Comparison of ENCODE assay signal across 18 cellular contexts in the genomic region with DNA sequence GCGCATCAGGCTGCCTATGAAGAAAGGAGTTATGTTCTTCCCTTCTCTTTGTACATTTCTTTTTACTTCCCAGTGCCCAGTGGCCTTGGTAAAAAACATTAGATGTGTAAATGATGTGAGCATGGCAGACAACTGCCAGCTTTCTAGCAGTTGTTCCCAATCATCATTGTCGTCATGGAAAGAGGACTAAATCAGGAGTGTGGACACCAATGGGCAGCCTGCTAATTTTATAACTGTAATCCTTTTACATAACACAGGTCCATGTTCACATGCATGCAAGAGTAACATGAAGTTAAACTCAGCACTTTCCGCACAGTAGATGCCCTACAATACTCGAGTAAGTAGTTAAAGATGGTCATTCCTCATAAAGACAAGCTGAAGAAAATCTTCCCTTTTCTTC. TPM values are rescaled to one million over a fixed set of nuclear protein-coding genes. Genes with fewer than 3 reads are reported as not detected.
DNase-seq lines count a peak whose midpoint lies in the region; ATAC-seq and TF ChIP-seq lines count a peak whose summit lies in the region.
"Had no signal": no experiment of that assay in that cellular context is flagged by ENCODE, and none has a peak within 500 bp of the region (broad histone marks: within the 10 kb centered on the region; RNA-seq: fewer than 3 reads in every experiment).

No MANE protein-coding gene starts in this region.

- H3K79me2 ChIP-seq in hepatocyte: peaks cover 2% of the 10 kb centered on the region

- no peaks in the 10 kb centered on the region for H3K27me3 ChIP-seq in CD4-positive, alpha-beta T cell (ENCODE audit: control insufficient read depth, insufficient read depth, low read length)
- H3K27me3 ChIP-seq in hepatocyte (no peaks in the 10 kb centered on the region), gastrocnemius medialis (no peaks in the 10 kb centered on the region), dorsolateral prefrontal cortex (no peaks in the 10 kb centered on the region)
- H3K27me3 ChIP-seq: neural progenitor cell, vagina had no signal

- no peaks in the 10 kb centered on the region for H3K27me3 Mint-ChIP-seq in CD4-positive, alpha-beta T cell
- H3K27me3 Mint-ChIP-seq in activated CD4-positive, alpha-beta T cell treated with anti-CD3 and anti-CD28 coated beads, Interleukin-2, amount 10 ng/mL, durations not matched to agents 7 days and 5 days: no peaks in the 10 kb centered on the region
- H3K27me3 Mint-ChIP-seq: activated CD4-positive, alpha-beta memory T cell treated with anti-CD3 and anti-CD28 coated beads for 36 hours had no signal

- ATAC-seq in CD4-positive, alpha-beta T cell (ENCODE audit: poor library complexity): no peak
- ATAC-seq in gastrocnemius medialis: peak; percentile 53 to 70

- H4K20me1 ChIP-seq in hepatocyte (ENCODE audit: insufficient read depth, poor library complexity, severe bottlenecking): no peaks in the 10 kb centered on the region

- CTCF ChIA-PET in CD4-positive, alpha-beta T cell (lab: Charles Lee): interaction anchor here (1.3 kb wide), 1 partner anchor 14 kb away, joined by 3 read pairs; no protein-coding TSS in a partner anchor
- CTCF ChIA-PET in activated CD4-positive, alpha-beta T cell treated with anti-CD3 and anti-CD28 coated beads, Interleukin-2, amount 10 ng/mL, durations not matched to agents 7 days and 5 days (lab: Charles Lee): interaction anchor here (1.5 to 1.8 kb wide), 4 partner anchors 11 to 30 kb away, joined by 3 to 15 read pairs (median 3); no protein-coding TSS in a partner anchor

- no peaks in the 10 kb centered on the region for H3K9me3 ChIP-seq in CD4-positive, alpha-beta T cell (ENCODE audit: control insufficient read depth, low read length)
- H3K9me3 ChIP-seq in hepatocyte (ENCODE audit: low read depth) (no peaks in the 10 kb centered on the region), gastrocnemius medialis (no peaks in the 10 kb centered on the region)
- H3K9me3 ChIP-seq: vagina had no signal

- TF ChIP-seq POLR2A in gastrocnemius medialis (IDR thresholded peaks at IDR 0.05): peak in 1 of 2 donors; percentile 5

- no peak for DNase-seq in CD4-positive, alpha-beta T cell
- DNase-seq in LHCN-M2 (ENCODE audit: low read depth) (peak; percentile 11), hepatocyte (ENCODE audit: low spot score) (no peak), gastrocnemius medialis (peak in 1 of 2 donors; percentile 37), dorsolateral prefrontal cortex (no peak), KG1 (lab: John Stamatoyannopoulos, UW) (no peak)
- DNase-seq in activated CD4-positive, alpha-beta T cell treated with anti-CD3 and anti-CD28 coated beads, Interleukin-2, amount 10 ng/mL, durations not matched to agents 7 days and 5 days: no peak
- no peak for DNase-seq in stimulated activated CD4-positive, alpha-beta T cell treated with anti-CD3 and anti-CD28 coated beads, Interleukin-4, amount 100 ng/mL, for 4 hours
- DNase-seq: activated CD4-positive, alpha-beta memory T cell treated with anti-CD3 and anti-CD28 coated beads for 36 hours; activated effector memory CD4-positive, alpha-beta T cell treated with anti-CD3 and anti-CD28 coated beads, Interleukin-2, amount 50 U/mL, for 16 hours; C1 segment of cervical spinal cord; glutamatergic neuron; NCI-H1105; NCI-H2029; NCI-H345; SW 1271 had no signal

- H3K4me3 Mint-ChIP-seq in CD4-positive, alpha-beta T cell: no peak overlapping the region
- H3K4me3 Mint-ChIP-seq in activated CD4-positive, alpha-beta T cell treated with anti-CD3 and anti-CD28 coated beads, Interleukin-2, amount 10 ng/mL, durations not matched to agents 7 days and 5 days: no peak overlapping the region
- H3K4me3 Mint-ChIP-seq: activated CD4-positive, alpha-beta memory T cell treated with anti-CD3 and anti-CD28 coated beads for 36 hours; neural progenitor cell had no signal

- intact Hi-C loops in CD4-positive, alpha-beta T cell (cut with DNase I, micrococcal nuclease): loop anchor here in 1 of 2 experiments (2.0 to 5.0 kb wide), 2 partner anchors 24 to 39 kb away; a partner anchor contains a TSS
- intact Hi-C loops in gastrocnemius medialis (cut with DNase I; ENCODE audit: low total_unique reads) (loop anchor here (2.0 kb wide), 1 partner anchor 24 kb away; a partner anchor contains a TSS), dorsolateral prefrontal cortex (cut with DNase I) (no loop called here)

- POLR2A ChIA-PET in CD4-positive, alpha-beta T cell (lab: Charles Lee): interaction anchor here (0.6 to 2.2 kb wide), 3 partner anchors 23 to 212 kb away, joined by 4 to 6 read pairs (median 5); a partner anchor contains a TSS
- POLR2A ChIA-PET in activated CD4-positive, alpha-beta T cell treated with anti-CD3 and anti-CD28 coated beads, Interleukin-2, amount 10 ng/mL, durations not matched to agents 7 days and 5 days (lab: Charles Lee): no interaction called here

- peaks cover 45% of the 10 kb centered on the region for H3K4me1 Mint-ChIP-seq in CD4-positive, alpha-beta T cell (ENCODE audit: low read depth)
- peaks cover 36% of the 10 kb centered on the region for H3K4me1 Mint-ChIP-seq in activated CD4-positive, alpha-beta T cell treated with anti-CD3 and anti-CD28 coated beads, Interleukin-2, amount 10 ng/mL, durations not matched to agents 7 days and 5 days

- H3K36me3 Mint-ChIP-seq in CD4-positive, alpha-beta T cell (ENCODE audit: low read depth): peaks cover 5% of the 10 kb centered on the region
- H3K36me3 Mint-ChIP-seq in activated CD4-positive, alpha-beta T cell treated with anti-CD3 and anti-CD28 coated beads, Interleukin-2, amount 10 ng/mL, durations not matched to agents 7 days and 5 days (ENCODE audit: low read depth): peaks cover 14% of the 10 kb centered on the region

- H3K36me3 ChIP-seq in hepatocyte (replicated peaks; ENCODE audit: insufficient read depth, low read depth) (no peaks in the 10 kb centered on the region), gastrocnemius medialis (no peaks in the 10 kb centered on the region)
- H3K36me3 ChIP-seq: neural progenitor cell, vagina had no signal

- no peaks in the 10 kb centered on the region for H3K9me3 Mint-ChIP-seq in CD4-positive, alpha-beta T cell
- H3K9me3 Mint-ChIP-seq in activated CD4-positive, alpha-beta T cell treated with anti-CD3 and anti-CD28 coated beads, Interleukin-2, amount 10 ng/mL, durations not matched to agents 7 days and 5 days: peaks cover 3% of the 10 kb centered on the region
- H3K9me3 Mint-ChIP-seq: activated CD4-positive, alpha-beta memory T cell treated with anti-CD3 and anti-CD28 coated beads for 36 hours; neural progenitor cell had no signal

- no peak overlapping the region for H2AFZ ChIP-seq in hepatocyte
- H2AFZ ChIP-seq: neural progenitor cell had no signal

- H3K27ac Mint-ChIP-seq in CD4-positive, alpha-beta T cell: peak overlapping the region; percentile 85
- no peak overlapping the region for H3K27ac Mint-ChIP-seq in activated CD4-positive, alpha-beta T cell treated with anti-CD3 and anti-CD28 coated beads, Interleukin-2, amount 10 ng/mL, durations not matched to agents 7 days and 5 days
- H3K27ac Mint-ChIP-seq: activated CD4-positive, alpha-beta memory T cell treated with anti-CD3 and anti-CD28 coated beads for 36 hours; neural progenitor cell had no signal

- no peak for TF ChIP-seq CTCF in CD4-positive, alpha-beta T cell (IDR thresholded peaks at IDR 0.05)
- TF ChIP-seq CTCF in hepatocyte (IDR thresholded peaks at IDR 0.05; ENCODE audit: poor library complexity) (no peak), gastrocnemius medialis (IDR thresholded peaks at IDR 0.05 in 4 of 5, conservative IDR thresholded peaks at IDR 0.05 in 1 of 5) (no peak), dorsolateral prefrontal cortex (IDR thresholded peaks at IDR 0.05 in 54 of 56, conservative IDR thresholded peaks at IDR 0.05 in 2 of 56; ENCODE audit: low read depth in 1 of 56, partially characterized antibody in 56 of 56) (no peak)

- H3K9me2 ChIP-seq in hepatocyte (replicated peaks; ENCODE audit: insufficient read depth): no peaks in the 10 kb centered on the region

- no peak overlapping the region for H3K27ac ChIP-seq in CD4-positive, alpha-beta T cell (ENCODE audit: low read depth, low read length)
- H3K27ac ChIP-seq in hepatocyte (peak overlapping the region; percentile 65), gastrocnemius medialis (peak overlapping the region; percentile 84 to 91 (median 88)), dorsolateral prefrontal cortex (no peak overlapping the region)
- H3K27ac ChIP-seq: neural progenitor cell, vagina had no signal

- WGBS in hepatocyte (ENCODE audit: low lambda C conversion rate, missing lambda C conversion rate): 95% methylated on average over 4 of the region's 4 CpGs

- H3K4me1 ChIP-seq in hepatocyte (ENCODE audit: insufficient read depth) (no peaks in the 10 kb centered on the region), gastrocnemius medialis (peaks cover 13 to 27% of the 10 kb centered on the region in 2 donors)
- H3K4me1 ChIP-seq: vagina had no signal

- in situ Hi-C loops in gastrocnemius medialis (cut with MboI; ENCODE audit: low sequenced_read_pairs in 4 of 4): no loop called here

- no peak overlapping the region for H3K4me2 ChIP-seq in hepatocyte
- H3K4me2 ChIP-seq: neural progenitor cell had no signal

- H3K4me3 ChIP-seq in hepatocyte (no peak overlapping the region), gastrocnemius medialis (peak overlapping the region in 1 of 4 donors; percentile 30), dorsolateral prefrontal cortex (no peak overlapping the region)
- H3K4me3 ChIP-seq: neural progenitor cell, vagina had no signal

RNA-seq across cellular contexts. Expression of a gene that starts 23.3 kb away (rescaled TPM):
- total RNA-seq in CD4-positive, alpha-beta T cell: 100 to 1,000 TPM; 319 to 322 TPM
- total RNA-seq in LHCN-M2 (2014; rRNA removed): 181 and 184 TPM in 2 replicates
- polyA plus RNA-seq in LHCN-M2 (2012): 62.1 TPM
- 176 and 181 TPM in 2 replicates for total RNA-seq in hepatocyte
- 85.2 and 86.0 TPM in 2 replicates for polyA plus RNA-seq in hepatocyte
- 100 to 1,000 TPM; 123 to 226 (median 132) TPM for total RNA-seq in gastrocnemius medialis
- 100 to 1,000 TPM; 135 to 137 TPM for total RNA-seq in activated CD4-positive, alpha-beta T cell treated with anti-CD3 and anti-CD28 coated beads, Interleukin-2, amount 10 ng/mL, durations not matched to agents 7 days and 5 days
- total RNA-seq in dorsolateral prefrontal cortex: 100 to 1,000 TPM; 105 to 375 (median 251) TPM

RNA-seq across cellular contexts. Expression of a gene that starts 27.8 kb away (rescaled TPM):
- 10 to 100 TPM; 10.5 to 10.9 TPM for total RNA-seq in CD4-positive, alpha-beta T cell
- total RNA-seq in LHCN-M2 (2014; rRNA removed) (81.7 and 94.9 TPM in 2 replicates), hepatocyte (113 and 116 TPM in 2 replicates), gastrocnemius medialis (100 to 1,000 TPM; 213 to 328 (median 254) TPM), dorsolateral prefrontal cortex (10 to 100 TPM; 29.0 to 63.1 (median 46.5) TPM)
- 22.9 TPM for polyA plus RNA-seq in LHCN-M2 (2012)
- polyA plus RNA-seq in hepatocyte: 50.4 and 58.3 TPM in 2 replicates
- total RNA-seq in activated CD4-positive, alpha-beta T cell treated with anti-CD3 and anti-CD28 coated beads, Interleukin-2, amount 10 ng/mL, durations not matched to agents 7 days and 5 days: 10 to 100 TPM; 38.9 to 43.5 TPM

Comparison
In these comparisons a context has a peak if more than half of its experiments do, and no peak if none do; other contexts are left out.
1. H3K27ac ChIP-seq: peak in hepatocyte (single experiment) and gastrocnemius medialis (4 of 4); none in CD4-positive, alpha-beta T cell (single experiment) and dorsolateral prefrontal cortex (0 of 59).